In the genomic region with DNA sequence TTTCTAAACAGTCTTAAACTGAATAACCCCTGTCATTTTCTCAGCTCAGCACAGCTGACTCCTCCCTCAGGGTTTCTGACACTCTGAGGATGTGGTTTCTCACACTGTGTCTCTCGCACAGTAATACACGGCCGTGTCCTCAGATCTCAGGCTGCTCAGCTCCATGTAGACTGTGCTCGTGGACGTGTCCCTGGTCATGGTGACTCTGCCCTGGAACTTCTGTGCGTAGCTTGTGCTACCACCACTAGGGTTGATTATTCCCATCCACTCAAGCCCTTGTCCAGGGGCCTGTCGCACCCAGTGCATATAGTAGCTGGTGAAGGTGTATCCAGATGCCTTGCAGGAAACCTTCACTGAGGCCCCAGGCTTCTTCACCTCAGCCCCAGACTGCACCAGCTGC, we compare ENCODE assay signal across 7 cellular contexts.
DNase-seq lines count a peak whose midpoint lies in the region; ATAC-seq, FAIRE-seq and TF ChIP-seq lines count a peak whose summit lies in the region.
"Not testable (repeated sequence)": the region's sequence is repeated elsewhere in the genome, so short reads cannot be mapped to it uniquely, and the experiment has no call there.

No MANE protein-coding gene starts in this region.

- 13% methylated on average over 7 of the region's 7 CpGs for WGBS in GM12878 (ENCODE audit: insufficient coverage, insufficient replicate concordance, low lambda C conversion rate, missing lambda C conversion rate)

- peak overlapping the region; percentile 93 for H3K27ac Mint-ChIP-seq in activated CD8-positive, alpha-beta T cell treated with anti-CD3 and anti-CD28 coated beads, Interleukin-2, amount 10 ng/mL, durations not matched to agents 7 days and 5 days
- H3K27ac Mint-ChIP-seq in natural killer cell = peak overlapping the region; percentile 87 to 90

- not testable (repeated sequence) for TF ChIP-seq EP300 in GM12878 (IDR thresholded peaks at IDR 0.05; ENCODE audit: borderline replicate concordance in 1 of 2, control insufficient read depth in 1 of 2, low read depth in 2 of 2, low read length in 2 of 2)

- H4K20me1 ChIP-seq in GM12878 (ENCODE audit: control insufficient read depth, insufficient read depth) = not testable (repeated sequence)

- H3K36me3 ChIP-seq in GM12878 (ENCODE audit: control insufficient read depth in 2 of 2, insufficient read depth in 2 of 2, low read length in 1 of 2) = not testable (repeated sequence)

- TF ChIP-seq CTCF in GM12878 (IDR thresholded peaks at IDR 0.05 in 2 of 3, conservative IDR thresholded peaks at IDR 0.05 in 1 of 3; ENCODE audit: control insufficient read depth in 2 of 3, extremely low read depth in 1 of 3, insufficient read depth in 1 of 3, low read depth in 3 of 3, low read length in 3 of 3); natural killer cell (IDR thresholded peaks at IDR 0.05): not testable (repeated sequence)

- CTCF ChIA-PET in activated CD8-positive, alpha-beta T cell treated with anti-CD3 and anti-CD28 coated beads, Interleukin-2, amount 10 ng/mL, durations not matched to agents 7 days and 5 days (lab: Charles Lee) = interaction anchor here (1.0 to 6.8 kb wide), 10 partner anchors 11 to 280 kb away, joined by 3 to 115 read pairs (median 7); no protein-coding TSS in a partner anchor
- CTCF ChIA-PET in GM12878 (lab: Yijun Ruan, JAX) = interaction anchor here (0.8 to 6.1 kb wide), 9 partner anchors 9 to 93 kb away, joined by 3 to 43 read pairs (median 6); no protein-coding TSS in a partner anchor

- not testable (repeated sequence) for TF ChIP-seq POLR2A in GM12878 (IDR thresholded peaks at IDR 0.05; ENCODE audit: low read depth, low read length)

- FAIRE-seq in GM12878 (lab: Jason Lieb, UNC) = peak; percentile 41

- not testable (repeated sequence) for H3K79me2 ChIP-seq in GM12878 (ENCODE audit: control insufficient read depth, insufficient read depth, low read length)

- peak; percentile 88 for DNase-seq in Jurkat, Clone E6-1 (ENCODE audit: low read depth, low spot score)
- peak; percentile 25 for DNase-seq in activated CD4-positive, CD25-positive, alpha-beta regulatory T cell treated with anti-CD3 and anti-CD28 coated beads, Interleukin-2, amount 50 U/mL, for 16 hours (ENCODE audit: low read depth, low spot score)
- peak; percentile 82 for DNase-seq in activated CD8-positive, alpha-beta T cell treated with anti-CD3 and anti-CD28 coated beads, Interleukin-2, amount 10 ng/mL, durations not matched to agents 7 days and 5 days
- DNase-seq in activated T-helper 9 cell treated with anti-CD3 and anti-CD28 coated beads, Interleukin-2, amount 50 U/mL, for 16 hours (ENCODE audit: low read depth) = peak; percentile 16
- DNase-seq in GM12878 (ENCODE audit: low read depth, low spot score) = not testable (repeated sequence)
- peak; percentile 64 for DNase-seq in natural killer cell
- peak; percentile 29 to 30 for DNase-seq in stimulated activated CD8-positive, alpha-beta memory T cell treated with anti-CD3 and anti-CD28 coated beads, Interleukin-4, amount 100 ng/mL, for 1 hour (ENCODE audit: low read depth in 2 of 2, low spot score in 1 of 2)

- H3K27ac ChIP-seq in GM12878 (ENCODE audit: control insufficient read depth, insufficient read depth) = not testable (repeated sequence)

- H3K9ac ChIP-seq in GM12878 (ENCODE audit: control insufficient read depth, insufficient read depth, low read length) = not testable (repeated sequence)

- peak overlapping the region; percentile 56 for H3K4me3 Mint-ChIP-seq in activated CD8-positive, alpha-beta T cell treated with anti-CD3 and anti-CD28 coated beads, Interleukin-2, amount 10 ng/mL, durations not matched to agents 7 days and 5 days
- H3K4me3 Mint-ChIP-seq in natural killer cell = peak overlapping the region; percentile 73

- in situ Hi-C loops in GM12878 (cut with MboI) = not testable (repeated sequence)

- POLR2A ChIA-PET in activated CD8-positive, alpha-beta T cell treated with anti-CD3 and anti-CD28 coated beads, Interleukin-2, amount 10 ng/mL, durations not matched to agents 7 days and 5 days (lab: Charles Lee) = interaction anchor here (1.2 kb wide), 1 partner anchor 26 kb away, joined by 3 read pairs; no protein-coding TSS in a partner anchor
- POLR2A ChIA-PET in GM12878 (lab: Charles Lee) = not testable (repeated sequence)

- not testable (repeated sequence) for TF ChIP-seq RAD21 in GM12878 (IDR thresholded peaks at IDR 0.05; ENCODE audit: insufficient read depth, low read depth, low read length)

- H3K4me2 ChIP-seq in GM12878 (ENCODE audit: control insufficient read depth, insufficient read depth) = not testable (repeated sequence)

- H3K4me3 ChIP-seq in Jurkat, Clone E6-1 (ENCODE audit: low read length) = peak overlapping the region; percentile 24
- H3K4me3 ChIP-seq in GM12878 = not testable (repeated sequence)

- peaks cover 16% of the 10 kb centered on the region for H3K27me3 Mint-ChIP-seq in activated CD8-positive, alpha-beta T cell treated with anti-CD3 and anti-CD28 coated beads, Interleukin-2, amount 10 ng/mL, durations not matched to agents 7 days and 5 days (ENCODE audit: low read depth)
- H3K27me3 Mint-ChIP-seq in natural killer cell (ENCODE audit: low read depth in 2 of 2) = not testable (repeated sequence)

- not testable (repeated sequence) for H3K9me3 Mint-ChIP-seq in activated CD8-positive, alpha-beta T cell treated with anti-CD3 and anti-CD28 coated beads, Interleukin-2, amount 10 ng/mL, durations not matched to agents 7 days and 5 days (ENCODE audit: insufficient read depth); natural killer cell

- H3K36me3 Mint-ChIP-seq in activated CD8-positive, alpha-beta T cell treated with anti-CD3 and anti-CD28 coated beads, Interleukin-2, amount 10 ng/mL, durations not matched to agents 7 days and 5 days (ENCODE audit: low read depth); natural killer cell: not testable (repeated sequence)

- not testable (repeated sequence) for H3K27me3 ChIP-seq in GM12878 (replicated peaks in 1 of 2; ENCODE audit: control insufficient read depth in 2 of 2, insufficient read depth in 2 of 2, low read length in 1 of 2)

- peak; percentile 79 for ATAC-seq in activated CD8-positive, alpha-beta T cell treated with anti-CD3 and anti-CD28 coated beads, Interleukin-2, amount 10 ng/mL, durations not matched to agents 7 days and 5 days
- ATAC-seq in GM12878 = peak; percentile 78
- ATAC-seq in natural killer cell = peak; percentile 68 to 86 (median 79)

- H2AFZ ChIP-seq in GM12878 (ENCODE audit: control insufficient read depth, low read depth, low read length) = not testable (repeated sequence)

- peaks cover 73% of the 10 kb centered on the region for H3K4me1 Mint-ChIP-seq in activated CD8-positive, alpha-beta T cell treated with anti-CD3 and anti-CD28 coated beads, Interleukin-2, amount 10 ng/mL, durations not matched to agents 7 days and 5 days (ENCODE audit: low read depth)
- H3K4me1 Mint-ChIP-seq in natural killer cell = peaks cover 78 to 83% of the 10 kb centered on the region in 2 donors

- intact Hi-C loops in GM12878 (cut with micrococcal nuclease; ENCODE audit: unreplicated experiment); natural killer cell (cut with micrococcal nuclease): not testable (repeated sequence)

- H3K9me3 ChIP-seq in GM12878 (replicated peaks; ENCODE audit: control insufficient read depth, insufficient read depth, low read length) = not testable (repeated sequence)

- not testable (repeated sequence) for BruUV-seq in GM12878 (replicated peaks; lab: Mats Ljungman, UMichigan)

- not testable (repeated sequence) for H3K4me1 ChIP-seq in GM12878 (ENCODE audit: control insufficient read depth, insufficient read depth, low read length)

- RAD21 ChIA-PET in GM12878 (lab: Charles Lee; ENCODE audit: unreplicated experiment) = interaction anchor here (1.5 to 1.8 kb wide), 2 partner anchors 19 to 36 kb away, joined by 5 to 10 read pairs; no protein-coding TSS in a partner anchor

- SMC1A ChIA-PET in GM12878 (lab: Charles Lee; ENCODE audit: uncharacterized antibody, unreplicated experiment) = interaction anchor here (0.6 to 1.5 kb wide), 4 partner anchors 10 to 74 kb away, joined by 3 to 7 read pairs (median 5); no protein-coding TSS in a partner anchor

TF ChIP-seq in GM12878, 131 proteins besides CTCF, POLR2A, EP300 and RAD21 (continues in another document):
- 0 out of 2 replicates have a peak, but pooled peaks have one; percentile 26 for TF ChIP-seq ATF7 (IDR thresholded peaks at IDR 0.05; ENCODE audit: low read depth)
- TF ChIP-seq, protein P1, sequence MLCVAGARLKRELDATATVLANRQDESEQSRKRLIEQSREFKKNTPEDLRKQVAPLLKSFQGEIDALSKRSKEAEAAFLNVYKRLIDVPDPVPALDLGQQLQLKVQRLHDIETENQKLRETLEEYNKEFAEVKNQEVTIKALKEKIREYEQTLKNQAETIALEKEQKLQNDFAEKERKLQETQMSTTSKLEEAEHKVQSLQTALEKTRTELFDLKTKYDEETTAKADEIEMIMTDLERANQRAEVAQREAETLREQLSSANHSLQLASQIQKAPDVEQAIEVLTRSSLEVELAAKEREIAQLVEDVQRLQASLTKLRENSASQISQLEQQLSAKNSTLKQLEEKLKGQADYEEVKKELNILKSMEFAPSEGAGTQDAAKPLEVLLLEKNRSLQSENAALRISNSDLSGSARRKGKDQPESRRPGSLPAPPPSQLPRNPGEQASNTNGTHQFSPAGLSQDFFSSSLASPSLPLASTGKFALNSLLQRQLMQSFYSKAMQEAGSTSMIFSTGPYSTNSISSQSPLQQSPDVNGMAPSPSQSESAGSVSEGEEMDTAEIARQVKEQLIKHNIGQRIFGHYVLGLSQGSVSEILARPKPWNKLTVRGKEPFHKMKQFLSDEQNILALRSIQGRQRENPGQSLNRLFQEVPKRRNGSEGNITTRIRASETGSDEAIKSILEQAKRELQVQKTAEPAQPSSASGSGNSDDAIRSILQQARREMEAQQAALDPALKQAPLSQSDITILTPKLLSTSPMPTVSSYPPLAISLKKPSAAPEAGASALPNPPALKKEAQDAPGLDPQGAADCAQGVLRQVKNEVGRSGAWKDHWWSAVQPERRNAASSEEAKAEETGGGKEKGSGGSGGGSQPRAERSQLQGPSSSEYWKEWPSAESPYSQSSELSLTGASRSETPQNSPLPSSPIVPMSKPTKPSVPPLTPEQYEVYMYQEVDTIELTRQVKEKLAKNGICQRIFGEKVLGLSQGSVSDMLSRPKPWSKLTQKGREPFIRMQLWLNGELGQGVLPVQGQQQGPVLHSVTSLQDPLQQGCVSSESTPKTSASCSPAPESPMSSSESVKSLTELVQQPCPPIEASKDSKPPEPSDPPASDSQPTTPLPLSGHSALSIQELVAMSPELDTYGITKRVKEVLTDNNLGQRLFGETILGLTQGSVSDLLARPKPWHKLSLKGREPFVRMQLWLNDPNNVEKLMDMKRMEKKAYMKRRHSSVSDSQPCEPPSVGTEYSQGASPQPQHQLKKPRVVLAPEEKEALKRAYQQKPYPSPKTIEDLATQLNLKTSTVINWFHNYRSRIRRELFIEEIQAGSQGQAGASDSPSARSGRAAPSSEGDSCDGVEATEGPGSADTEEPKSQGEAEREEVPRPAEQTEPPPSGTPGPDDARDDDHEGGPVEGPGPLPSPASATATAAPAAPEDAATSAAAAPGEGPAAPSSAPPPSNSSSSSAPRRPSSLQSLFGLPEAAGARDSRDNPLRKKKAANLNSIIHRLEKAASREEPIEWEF (IDR thresholded peaks at IDR 0.05; ENCODE audit: insufficient replicate concordance, low read depth, low read length) = peak; percentile 16
